Comparison of ENCODE assay signal across 25 cellular contexts in genomic region chr20:22908944-22909343, GRCh38.
"Had no signal": no experiment of that assay in that cellular context is flagged by ENCODE, and none has a peak within 500 bp of the region (broad histone marks: within the 10 kb centered on the region; RNA-seq: fewer than 3 reads in every experiment).

No MANE protein-coding gene starts in this region.

- H3K9me3 ChIP-seq: neutrophil, pancreas, psoas muscle, right lobe of liver, stomach, thoracic aorta, thyroid gland, tibial nerve, vagina had no signal

- H3K27ac ChIP-seq: neutrophil, pancreas, psoas muscle, right lobe of liver, sigmoid colon, stomach, thoracic aorta, thyroid gland, tibial nerve, vagina had no signal

- H3K27ac Mint-ChIP-seq: natural killer cell; nephron; stimulated activated effector memory CD8-positive, alpha-beta T cell treated with anti-CD3 and anti-CD28 coated beads, Interleukin-12 subunit alpha, Interleukin-12 subunit beta, amount 100 ng/mL, for 72 hours; stimulated activated naive B cell treated with anti-CD40 and anti-IgM and Interleukin-4, amounts not matched to agents 10 μg/mL and 1 μg/mL and 100 μg/mL, for 72 hours; stimulated activated naive CD8-positive, alpha-beta T cell treated with anti-CD3 and anti-CD28 coated beads, Interleukin-15, Interleukin-2, amounts not matched to agents 100 ng/mL and 50 ng/mL, for 24 hours had no signal

- ATAC-seq: natural killer cell; pancreas; psoas muscle; right cardiac atrium; right lobe of liver; stimulated activated effector memory CD8-positive, alpha-beta T cell treated with anti-CD3 and anti-CD28 coated beads, Interleukin-12 subunit alpha, Interleukin-12 subunit beta, amount 100 ng/mL, for 72 hours; stimulated activated naive B cell treated with anti-CD40 and anti-IgM and Interleukin-4, amounts not matched to agents 10 μg/mL and 1 μg/mL and 100 μg/mL, for 72 hours had no signal

- H3K36me3 Mint-ChIP-seq: natural killer cell; stimulated activated effector memory CD8-positive, alpha-beta T cell treated with anti-CD3 and anti-CD28 coated beads, Interleukin-12 subunit alpha, Interleukin-12 subunit beta, amount 100 ng/mL, for 72 hours; stimulated activated naive B cell treated with anti-CD40 and anti-IgM and Interleukin-4, amounts not matched to agents 10 μg/mL and 1 μg/mL and 100 μg/mL, for 72 hours had no signal

- H3K9me3 Mint-ChIP-seq: stimulated activated effector memory CD8-positive, alpha-beta T cell treated with anti-CD3 and anti-CD28 coated beads, Interleukin-12 subunit alpha, Interleukin-12 subunit beta, amount 100 ng/mL, for 72 hours had no signal

- H3K27me3 ChIP-seq: neutrophil, pancreas, right lobe of liver, sigmoid colon, stomach, thyroid gland, tibial nerve, upper lobe of left lung, vagina had no signal

- H3K4me1 Mint-ChIP-seq: natural killer cell; stimulated activated effector memory CD8-positive, alpha-beta T cell treated with anti-CD3 and anti-CD28 coated beads, Interleukin-12 subunit alpha, Interleukin-12 subunit beta, amount 100 ng/mL, for 72 hours had no signal

- H3K27me3 Mint-ChIP-seq: stimulated activated naive B cell treated with anti-CD40 and anti-IgM and Interleukin-4, amounts not matched to agents 10 μg/mL and 1 μg/mL and 100 μg/mL, for 72 hours had no signal

- DNase-seq: natural killer cell; nucleus accumbens; pancreas; psoas muscle; right lobe of liver; sigmoid colon; small intestine; stimulated activated CD4-positive, alpha-beta T cell treated with anti-CD3 and anti-CD28 coated beads, Interleukin-15, amount 100 ng/mL, for 24 hours; stimulated activated CD4-positive, alpha-beta T cell treated with anti-CD3 and anti-CD28 coated beads, Interleukin-2, amount 100 ng/mL, for 24 hours; stimulated activated CD4-positive, alpha-beta T cell treated with anti-CD3 and anti-CD28 coated beads, Interleukin-2, amount 100 ng/mL, for 48 hours; stimulated activated CD4-positive, alpha-beta T cell treated with anti-CD3 and anti-CD28 coated beads, Interleukin-4, amount 100 ng/mL, for 24 hours; stimulated activated naive B cell treated with anti-CD40 and anti-IgM and Interleukin-4, amounts not matched to agents 10 μg/mL and 1 μg/mL and 100 μg/mL, for 72 hours; stimulated activated naive CD4-positive, alpha-beta T cell treated with Interleukin-2 at 50 U/mL for 16 hours; stomach; thyroid gland; trophoblast cell; upper lobe of left lung had no signal

- H3K4me1 ChIP-seq: pancreas, psoas muscle, right lobe of liver, sigmoid colon, stomach, thyroid gland, upper lobe of left lung, vagina had no signal

- H3K36me3 ChIP-seq: neutrophil, pancreas, right lobe of liver, sigmoid colon, stomach, thoracic aorta, thyroid gland, tibial nerve, upper lobe of left lung, vagina had no signal

- H3K4me3 ChIP-seq: pancreas, psoas muscle, right lobe of liver, sigmoid colon, stomach, thoracic aorta, thyroid gland, tibial nerve, upper lobe of left lung, vagina had no signal

- H3K4me3 Mint-ChIP-seq: natural killer cell; nephron; stimulated activated effector memory CD8-positive, alpha-beta T cell treated with anti-CD3 and anti-CD28 coated beads, Interleukin-12 subunit alpha, Interleukin-12 subunit beta, amount 100 ng/mL, for 72 hours; stimulated activated naive B cell treated with anti-CD40 and anti-IgM and Interleukin-4, amounts not matched to agents 10 μg/mL and 1 μg/mL and 100 μg/mL, for 72 hours; stimulated activated naive CD8-positive, alpha-beta T cell treated with anti-CD3 and anti-CD28 coated beads, Interleukin-15, Interleukin-2, amounts not matched to agents 100 ng/mL and 50 ng/mL, for 24 hours had no signal
